18 cellular contexts compared by ENCODE assay signal in the genomic region with DNA sequence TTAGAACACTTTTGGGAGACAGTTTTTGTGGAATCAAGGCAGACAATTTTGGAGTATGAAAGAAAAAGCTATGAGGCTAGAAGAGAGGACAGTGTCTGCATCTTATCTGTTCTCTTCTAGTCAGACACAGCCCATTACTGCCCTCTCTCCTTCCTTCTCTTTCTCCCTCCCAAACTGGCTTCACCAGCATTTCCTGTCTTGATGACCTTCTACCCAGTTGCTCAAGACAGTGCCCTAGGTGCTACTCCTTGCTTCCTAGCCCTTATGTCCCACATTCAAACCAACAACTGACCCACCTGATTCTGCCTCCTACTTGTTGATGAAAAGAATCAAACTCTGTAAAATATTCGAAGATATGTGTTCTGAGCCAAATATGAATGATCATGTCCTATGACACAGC.
A peak's percentile ranks its signal among the peaks of the same experiment; 100 is the strongest.
DNase-seq lines count a peak whose midpoint lies in the region; ATAC-seq, FAIRE-seq and TF ChIP-seq lines count a peak whose summit lies in the region.
"Had no signal": no experiment of that assay in that cellular context is flagged by ENCODE, and none has a peak within 500 bp of the region (broad histone marks: within the 10 kb centered on the region; RNA-seq: fewer than 3 reads in every experiment).

No MANE protein-coding gene starts in this region.

- intact Hi-C loops in PC-9 (cut with micrococcal nuclease; ENCODE audit: unreplicated experiment), result no loop called here
- intact Hi-C loops in heart right ventricle (cut with DNase I), result no loop called here

- POLR2A ChIA-PET in PC-9 (lab: Charles Lee; ENCODE audit: unreplicated experiment), result no interaction called here

- peaks cover 49% of the 10 kb centered on the region for H3K4me1 ChIP-seq in PC-9 (replicated peaks; ENCODE audit: insufficient read depth)
- H3K4me1 ChIP-seq in heart right ventricle, result peaks cover 0 to 66% (median 4%) of the 10 kb centered on the region in 9 donors
- H3K4me1 ChIP-seq: ascending aorta had no signal

- peak overlapping the region; percentile 66 for H3K4me2 ChIP-seq in PC-9

- H3K36me3 ChIP-seq in PC-9 (ENCODE audit: low read depth), result no peaks in the 10 kb centered on the region
- no peaks in the 10 kb centered on the region for H3K36me3 ChIP-seq in bronchial epithelial cell (ENCODE audit: control insufficient read depth, insufficient read depth, low read length)
- no peaks in the 10 kb centered on the region for H3K36me3 ChIP-seq in heart right ventricle
- H3K36me3 ChIP-seq: ascending aorta, pancreas had no signal

- H3F3A ChIP-seq in PC-9 (ENCODE audit: insufficient read depth, low read depth), result no peaks in the 10 kb centered on the region

- 91 to 97% methylated on average over 1 of the region's 1 CpG for WGBS in heart right ventricle, 2 donors

- no TSS peak for BruUV-seq in PC-9 (replicated peaks; lab: Mats Ljungman, UMichigan)

- no peak for ATAC-seq in heart right ventricle
- ATAC-seq: pancreas, SK-N-SH treated with all-trans-retinoic acid at 6 μM for 48 hours had no signal

- H3K9me3 ChIP-seq in PC-9 (ENCODE audit: insufficient read depth, low read depth) (peaks cover 5% of the 10 kb centered on the region; the same call in 1 of the 2 replicates), heart right ventricle (peaks cover 0 to 6% (median 0%) of the 10 kb centered on the region in 11 donors)
- H3K9me3 ChIP-seq: ascending aorta, pancreas had no signal

- H3K27me3 ChIP-seq in PC-9 (ENCODE audit: insufficient read depth, low read depth) (no peaks in the 10 kb centered on the region), bronchial epithelial cell (ENCODE audit: control insufficient read depth, insufficient read depth, low read length) (no peaks in the 10 kb centered on the region), heart right ventricle (no peaks in the 10 kb centered on the region)
- H3K27me3 ChIP-seq: ascending aorta, pancreas had no signal

- H3K4me3 ChIP-seq in PC-9, result peak overlapping the region; percentile 25; the same call in 1 of the 2 replicates
- H3K4me3 ChIP-seq in bronchial epithelial cell (ENCODE audit: low read depth, low read length), result no peak overlapping the region
- H3K4me3 ChIP-seq in heart right ventricle, result no peak overlapping the region
- H3K4me3 ChIP-seq: ascending aorta, pancreas had no signal

- FAIRE-seq in bronchial epithelial cell (lab: Jason Lieb, UNC), result no peak
- FAIRE-seq: pancreas had no signal

- 0 out of 2 replicates have a peak overlapping the region, but pooled peaks have one; percentile 21 for H3K27ac ChIP-seq in PC-9
- H3K27ac ChIP-seq in heart right ventricle, result no peak overlapping the region
- H3K27ac ChIP-seq: ascending aorta, HL-60, pancreas had no signal

- H3K9me2 ChIP-seq in PC-9 (ENCODE audit: insufficient read depth), result no peaks in the 10 kb centered on the region

- H3K79me2 ChIP-seq in PC-9 (ENCODE audit: low read depth), result no peaks in the 10 kb centered on the region

- H4K20me1 ChIP-seq in PC-9 (ENCODE audit: insufficient read depth), result no peaks in the 10 kb centered on the region

- TF ChIP-seq CTCF in PC-9 (conservative IDR thresholded peaks at IDR 0.05) (no peak), bronchial epithelial cell (IDR thresholded peaks at IDR 0.05; ENCODE audit: insufficient read depth, low read length, severe bottlenecking) (no peak), heart right ventricle (IDR thresholded peaks at IDR 0.05) (no peak)

- DNase-seq in AML-193 (lab: John Stamatoyannopoulos, UW) (peak; percentile 63 to 71), EH (ENCODE audit: low read depth) (peak; percentile 32), PC-9 (peak; percentile 56 to 71), bronchial epithelial cell (ENCODE audit: low read depth) (peak; percentile 37), middle frontal gyrus (ENCODE audit: extremely low spot score, low spot score) (no peak), ACHN (no peak), UCSD-AML1 (lab: John Stamatoyannopoulos, UW; ENCODE audit: unreplicated experiment) (no peak), heart right ventricle (no peak)
- DNase-seq: activated T-cell treated with anti-CD3 and anti-CD28 coated beads, Interleukin-2, amount 50 U/mL, for 48 hours; cortex of kidney; DMS79 treated with DMSO at 0.1 percent for 48 hours; erythroblast; head of caudate nucleus; NK-92 treated with Interleukin-12 subunit alpha and Interleukin-12 subunit beta, amount 100 ng/mL, for 24 hours; pancreas had no signal

- in situ Hi-C loops in ACHN (cut with HindIII; ENCODE audit: low pct_ligation_motif_present, low pct_unique_long_range_greater_than_20kb, low sequenced_read_pairs), result no loop called here

- CTCF ChIA-PET in PC-9 (lab: Charles Lee), result no interaction called here

- H2AFZ ChIP-seq in PC-9, result peak overlapping the region; percentile 42; the same call in 1 of the 2 replicates

Comparison
In these comparisons a context has a peak if more than half of its experiments do, and no peak if none do; other contexts are left out.
1. DNase-seq: peak in AML-193 (2 of 2), EH (single experiment), PC-9 (2 of 2) and bronchial epithelial cell (single experiment); none in middle frontal gyrus (single experiment), ACHN (single experiment), UCSD-AML1 (single experiment) and heart right ventricle (0 of 2).